Comparison of ENCODE assay signal across 1 cellular context in the genomic region with DNA sequence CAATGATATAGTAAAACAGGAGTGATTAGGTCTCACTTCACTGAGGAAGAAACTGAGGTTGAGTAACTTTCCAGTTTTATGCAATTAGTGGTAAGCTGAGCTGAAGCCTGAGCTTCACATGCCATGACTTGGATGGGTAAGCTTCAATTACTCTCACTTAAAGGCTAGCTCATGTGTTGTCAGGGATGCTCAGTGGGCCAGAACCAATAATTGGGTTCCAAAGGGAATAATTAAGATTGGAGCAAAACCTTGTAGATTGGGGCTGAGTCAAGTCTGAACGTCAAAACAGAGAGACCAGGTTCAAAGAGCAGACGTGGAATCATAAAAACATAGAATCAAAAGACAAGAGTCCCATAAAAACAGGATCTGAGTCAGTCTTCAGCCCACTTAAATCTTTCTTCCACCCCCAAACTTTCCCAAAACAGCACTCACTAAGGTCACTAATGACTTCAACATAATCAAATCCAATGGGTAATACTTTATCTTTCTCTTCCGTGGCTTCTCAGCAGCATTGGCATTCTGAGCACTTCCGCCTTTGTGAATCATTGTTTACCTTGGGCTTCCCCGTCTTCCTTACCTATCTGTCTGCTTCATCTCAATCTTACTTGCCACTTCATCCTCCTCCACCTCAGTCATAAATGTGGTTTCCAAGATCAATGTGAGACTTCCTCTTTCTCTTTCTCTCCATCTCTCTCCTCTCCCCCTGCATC.
TF ChIP-seq lines count a peak whose summit lies in the region.

No MANE protein-coding gene starts in this region.

TF ChIP-seq in K562, 482 proteins besides CTCF, POLR2A, EP300 and RAD21 (continued from another document and continues in another):
- TF ChIP-seq, protein P1, sequence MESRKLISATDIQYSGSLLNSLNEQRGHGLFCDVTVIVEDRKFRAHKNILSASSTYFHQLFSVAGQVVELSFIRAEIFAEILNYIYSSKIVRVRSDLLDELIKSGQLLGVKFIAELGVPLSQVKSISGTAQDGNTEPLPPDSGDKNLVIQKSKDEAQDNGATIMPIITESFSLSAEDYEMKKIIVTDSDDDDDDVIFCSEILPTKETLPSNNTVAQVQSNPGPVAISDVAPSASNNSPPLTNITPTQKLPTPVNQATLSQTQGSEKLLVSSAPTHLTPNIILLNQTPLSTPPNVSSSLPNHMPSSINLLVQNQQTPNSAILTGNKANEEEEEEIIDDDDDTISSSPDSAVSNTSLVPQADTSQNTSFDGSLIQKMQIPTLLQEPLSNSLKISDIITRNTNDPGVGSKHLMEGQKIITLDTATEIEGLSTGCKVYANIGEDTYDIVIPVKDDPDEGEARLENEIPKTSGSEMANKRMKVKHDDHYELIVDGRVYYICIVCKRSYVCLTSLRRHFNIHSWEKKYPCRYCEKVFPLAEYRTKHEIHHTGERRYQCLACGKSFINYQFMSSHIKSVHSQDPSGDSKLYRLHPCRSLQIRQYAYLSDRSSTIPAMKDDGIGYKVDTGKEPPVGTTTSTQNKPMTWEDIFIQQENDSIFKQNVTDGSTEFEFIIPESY (CRISPR knock-in tag; IDR thresholded peaks at IDR 0.05), result no peak
- TF ChIP-seq NBN (IDR thresholded peaks at IDR 0.05; ENCODE audit: low read depth), result peak; percentile 27; the same call in 1 of the 2 replicates
- peak; percentile 74; the same call in 1 of the 2 replicates for TF ChIP-seq CTBP1 (IDR thresholded peaks at IDR 0.05; ENCODE audit: borderline replicate concordance)
- TF ChIP-seq ZNF140 (CRISPR knock-in tag; IDR thresholded peaks at IDR 0.05), result no peak
- TF ChIP-seq PTTG1 (tag; IDR thresholded peaks at IDR 0.05; ENCODE audit: low read depth), result no peak
- TF ChIP-seq SMARCA5 (IDR thresholded peaks at IDR 0.05), result no peak
- no peak for TF ChIP-seq DACH1 (IDR thresholded peaks at IDR 0.05; ENCODE audit: partially characterized antibody)
- TF ChIP-seq, protein P2, sequence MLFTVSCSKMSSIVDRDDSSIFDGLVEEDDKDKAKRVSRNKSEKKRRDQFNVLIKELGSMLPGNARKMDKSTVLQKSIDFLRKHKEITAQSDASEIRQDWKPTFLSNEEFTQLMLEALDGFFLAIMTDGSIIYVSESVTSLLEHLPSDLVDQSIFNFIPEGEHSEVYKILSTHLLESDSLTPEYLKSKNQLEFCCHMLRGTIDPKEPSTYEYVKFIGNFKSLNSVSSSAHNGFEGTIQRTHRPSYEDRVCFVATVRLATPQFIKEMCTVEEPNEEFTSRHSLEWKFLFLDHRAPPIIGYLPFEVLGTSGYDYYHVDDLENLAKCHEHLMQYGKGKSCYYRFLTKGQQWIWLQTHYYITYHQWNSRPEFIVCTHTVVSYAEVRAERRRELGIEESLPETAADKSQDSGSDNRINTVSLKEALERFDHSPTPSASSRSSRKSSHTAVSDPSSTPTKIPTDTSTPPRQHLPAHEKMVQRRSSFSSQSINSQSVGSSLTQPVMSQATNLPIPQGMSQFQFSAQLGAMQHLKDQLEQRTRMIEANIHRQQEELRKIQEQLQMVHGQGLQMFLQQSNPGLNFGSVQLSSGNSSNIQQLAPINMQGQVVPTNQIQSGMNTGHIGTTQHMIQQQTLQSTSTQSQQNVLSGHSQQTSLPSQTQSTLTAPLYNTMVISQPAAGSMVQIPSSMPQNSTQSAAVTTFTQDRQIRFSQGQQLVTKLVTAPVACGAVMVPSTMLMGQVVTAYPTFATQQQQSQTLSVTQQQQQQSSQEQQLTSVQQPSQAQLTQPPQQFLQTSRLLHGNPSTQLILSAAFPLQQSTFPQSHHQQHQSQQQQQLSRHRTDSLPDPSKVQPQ (CRISPR knock-in tag; IDR thresholded peaks at IDR 0.05; ENCODE audit: borderline replicate concordance), result no peak
- TF ChIP-seq ZNF75A (CRISPR knock-in tag; IDR thresholded peaks at IDR 0.05), result no peak
- TF ChIP-seq MAFK (IDR thresholded peaks at IDR 0.05; ENCODE audit: low read length), result no peak
- no peak for TF ChIP-seq NCOA2 (IDR thresholded peaks at IDR 0.05; ENCODE audit: partially characterized antibody in 2 of 2)
- TF ChIP-seq CBX1 (IDR thresholded peaks at IDR 0.05; ENCODE audit: low read depth), result no peak
- TF ChIP-seq, protein P3, sequence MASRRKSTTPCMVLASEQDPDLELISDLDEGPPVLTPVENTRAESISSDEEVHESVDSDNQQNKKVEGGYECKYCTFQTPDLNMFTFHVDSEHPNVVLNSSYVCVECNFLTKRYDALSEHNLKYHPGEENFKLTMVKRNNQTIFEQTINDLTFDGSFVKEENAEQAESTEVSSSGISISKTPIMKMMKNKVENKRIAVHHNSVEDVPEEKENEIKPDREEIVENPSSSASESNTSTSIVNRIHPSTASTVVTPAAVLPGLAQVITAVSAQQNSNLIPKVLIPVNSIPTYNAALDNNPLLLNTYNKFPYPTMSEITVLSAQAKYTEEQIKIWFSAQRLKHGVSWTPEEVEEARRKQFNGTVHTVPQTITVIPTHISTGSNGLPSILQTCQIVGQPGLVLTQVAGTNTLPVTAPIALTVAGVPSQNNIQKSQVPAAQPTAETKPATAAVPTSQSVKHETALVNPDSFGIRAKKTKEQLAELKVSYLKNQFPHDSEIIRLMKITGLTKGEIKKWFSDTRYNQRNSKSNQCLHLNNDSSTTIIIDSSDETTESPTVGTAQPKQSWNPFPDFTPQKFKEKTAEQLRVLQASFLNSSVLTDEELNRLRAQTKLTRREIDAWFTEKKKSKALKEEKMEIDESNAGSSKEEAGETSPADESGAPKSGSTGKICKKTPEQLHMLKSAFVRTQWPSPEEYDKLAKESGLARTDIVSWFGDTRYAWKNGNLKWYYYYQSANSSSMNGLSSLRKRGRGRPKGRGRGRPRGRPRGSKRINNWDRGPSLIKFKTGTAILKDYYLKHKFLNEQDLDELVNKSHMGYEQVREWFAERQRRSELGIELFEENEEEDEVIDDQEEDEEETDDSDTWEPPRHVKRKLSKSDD (conservative IDR thresholded peaks at IDR 0.05; ENCODE audit: low read length), result no peak
- no peak for TF ChIP-seq CEBPB (tag; IDR thresholded peaks at IDR 0.05)
- no peak for TF ChIP-seq RBM14 (IDR thresholded peaks at IDR 0.05; ENCODE audit: borderline replicate concordance, insufficient read depth, low read depth, low read length)
- TF ChIP-seq SMARCA4 (IDR thresholded peaks at IDR 0.05), result peak; percentile 73
- no peak for TF ChIP-seq GATA2 (CRISPR knock-in tag; IDR thresholded peaks at IDR 0.05)
- TF ChIP-seq ZNF146 (CRISPR knock-in tag; IDR thresholded peaks at IDR 0.05; ENCODE audit: unreplicated experiment), result no peak
- TF ChIP-seq, protein P4, sequence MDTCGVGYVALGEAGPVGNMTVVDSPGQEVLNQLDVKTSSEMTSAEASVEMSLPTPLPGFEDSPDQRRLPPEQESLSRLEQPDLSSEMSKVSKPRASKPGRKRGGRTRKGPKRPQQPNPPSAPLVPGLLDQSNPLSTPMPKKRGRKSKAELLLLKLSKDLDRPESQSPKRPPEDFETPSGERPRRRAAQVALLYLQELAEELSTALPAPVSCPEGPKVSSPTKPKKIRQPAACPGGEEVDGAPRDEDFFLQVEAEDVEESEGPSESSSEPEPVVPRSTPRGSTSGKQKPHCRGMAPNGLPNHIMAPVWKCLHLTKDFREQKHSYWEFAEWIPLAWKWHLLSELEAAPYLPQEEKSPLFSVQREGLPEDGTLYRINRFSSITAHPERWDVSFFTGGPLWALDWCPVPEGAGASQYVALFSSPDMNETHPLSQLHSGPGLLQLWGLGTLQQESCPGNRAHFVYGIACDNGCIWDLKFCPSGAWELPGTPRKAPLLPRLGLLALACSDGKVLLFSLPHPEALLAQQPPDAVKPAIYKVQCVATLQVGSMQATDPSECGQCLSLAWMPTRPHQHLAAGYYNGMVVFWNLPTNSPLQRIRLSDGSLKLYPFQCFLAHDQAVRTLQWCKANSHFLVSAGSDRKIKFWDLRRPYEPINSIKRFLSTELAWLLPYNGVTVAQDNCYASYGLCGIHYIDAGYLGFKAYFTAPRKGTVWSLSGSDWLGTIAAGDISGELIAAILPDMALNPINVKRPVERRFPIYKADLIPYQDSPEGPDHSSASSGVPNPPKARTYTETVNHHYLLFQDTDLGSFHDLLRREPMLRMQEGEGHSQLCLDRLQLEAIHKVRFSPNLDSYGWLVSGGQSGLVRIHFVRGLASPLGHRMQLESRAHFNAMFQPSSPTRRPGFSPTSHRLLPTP (IDR thresholded peaks at IDR 0.05; ENCODE audit: borderline replicate concordance, extremely low read depth, insufficient read length), result no peak
- no peak for TF ChIP-seq ZNF212 (CRISPR knock-in tag; IDR thresholded peaks at IDR 0.05)
- no peak for TF ChIP-seq ZNF699 (CRISPR knock-in tag; IDR thresholded peaks at IDR 0.05; ENCODE audit: insufficient replicate concordance)
- TF ChIP-seq, protein P5, sequence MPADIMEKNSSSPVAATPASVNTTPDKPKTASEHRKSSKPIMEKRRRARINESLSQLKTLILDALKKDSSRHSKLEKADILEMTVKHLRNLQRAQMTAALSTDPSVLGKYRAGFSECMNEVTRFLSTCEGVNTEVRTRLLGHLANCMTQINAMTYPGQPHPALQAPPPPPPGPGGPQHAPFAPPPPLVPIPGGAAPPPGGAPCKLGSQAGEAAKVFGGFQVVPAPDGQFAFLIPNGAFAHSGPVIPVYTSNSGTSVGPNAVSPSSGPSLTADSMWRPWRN (IDR thresholded peaks at IDR 0.05; ENCODE audit: low read depth), result peak; percentile 86
- TF ChIP-seq MAZ (CRISPR knock-in tag; conservative IDR thresholded peaks at IDR 0.05 in 1 of 2, IDR thresholded peaks at IDR 0.05 in 1 of 2), result no peak
- TF ChIP-seq, protein P6, sequence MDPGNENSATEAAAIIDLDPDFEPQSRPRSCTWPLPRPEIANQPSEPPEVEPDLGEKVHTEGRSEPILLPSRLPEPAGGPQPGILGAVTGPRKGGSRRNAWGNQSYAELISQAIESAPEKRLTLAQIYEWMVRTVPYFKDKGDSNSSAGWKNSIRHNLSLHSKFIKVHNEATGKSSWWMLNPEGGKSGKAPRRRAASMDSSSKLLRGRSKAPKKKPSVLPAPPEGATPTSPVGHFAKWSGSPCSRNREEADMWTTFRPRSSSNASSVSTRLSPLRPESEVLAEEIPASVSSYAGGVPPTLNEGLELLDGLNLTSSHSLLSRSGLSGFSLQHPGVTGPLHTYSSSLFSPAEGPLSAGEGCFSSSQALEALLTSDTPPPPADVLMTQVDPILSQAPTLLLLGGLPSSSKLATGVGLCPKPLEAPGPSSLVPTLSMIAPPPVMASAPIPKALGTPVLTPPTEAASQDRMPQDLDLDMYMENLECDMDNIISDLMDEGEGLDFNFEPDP (CRISPR knock-in tag; IDR thresholded peaks at IDR 0.05), result no peak
- TF ChIP-seq, protein P7, sequence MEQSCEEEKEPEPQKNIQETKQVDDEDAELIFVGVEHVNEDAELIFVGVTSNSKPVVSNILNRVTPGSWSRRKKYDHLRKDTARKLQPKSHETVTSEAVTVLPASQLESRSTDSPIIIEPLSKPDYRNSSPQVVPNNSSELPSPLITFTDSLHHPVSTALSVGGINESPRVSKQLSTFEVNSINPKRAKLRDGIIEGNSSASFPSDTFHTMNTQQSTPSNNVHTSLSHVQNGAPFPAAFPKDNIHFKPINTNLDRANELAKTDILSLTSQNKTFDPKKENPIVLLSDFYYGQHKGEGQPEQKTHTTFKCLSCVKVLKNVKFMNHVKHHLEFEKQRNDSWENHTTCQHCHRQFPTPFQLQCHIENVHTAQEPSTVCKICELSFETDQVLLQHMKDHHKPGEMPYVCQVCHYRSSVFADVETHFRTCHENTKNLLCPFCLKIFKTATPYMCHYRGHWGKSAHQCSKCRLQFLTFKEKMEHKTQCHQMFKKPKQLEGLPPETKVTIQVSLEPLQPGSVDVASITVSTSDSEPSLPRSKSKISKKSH (CRISPR knock-in tag; IDR thresholded peaks at IDR 0.05), result no peak
- TF ChIP-seq SREBF2 (CRISPR knock-in tag; IDR thresholded peaks at IDR 0.05), result no peak
- TF ChIP-seq JUN (IDR thresholded peaks at IDR 0.05; ENCODE audit: borderline replicate concordance, low read depth, low read length), result 0 out of 2 replicates have a peak, but pooled peaks have one; percentile 30
- no peak for TF ChIP-seq JUN (CRISPR knock-in tag; IDR thresholded peaks at IDR 0.05; ENCODE audit: borderline replicate concordance)
- TF ChIP-seq ZEB2 (IDR thresholded peaks at IDR 0.05), result peak; percentile 84
- TF ChIP-seq CBX8 (IDR thresholded peaks at IDR 0.05; ENCODE audit: borderline replicate concordance, extremely low read depth, low read depth, low read length, poor library complexity, severe bottlenecking), result no peak
- TF ChIP-seq HDAC2 (IDR thresholded peaks at IDR 0.05), result peak; percentile 22; the same call in 1 of the 2 replicates
- no peak for TF ChIP-seq LCOR (CRISPR knock-in tag; IDR thresholded peaks at IDR 0.05)
- TF ChIP-seq BACH1 (tag; IDR thresholded peaks at IDR 0.05), result no peak
- no peak for TF ChIP-seq HMG20A (CRISPR knock-in tag; conservative IDR thresholded peaks at IDR 0.05)
- TF ChIP-seq FOXK1 (CRISPR knock-in tag; IDR thresholded peaks at IDR 0.05; ENCODE audit: borderline replicate concordance), result no peak
- no peak for TF ChIP-seq SRSF9 (IDR thresholded peaks at IDR 0.05; ENCODE audit: borderline replicate concordance, low read depth, low read length)
- no peak for TF ChIP-seq ZNF282 (CRISPR knock-in tag; IDR thresholded peaks at IDR 0.05)
- TF ChIP-seq FOXP1 (CRISPR knock-in tag; IDR thresholded peaks at IDR 0.05), result no peak
- TF ChIP-seq, protein P8, sequence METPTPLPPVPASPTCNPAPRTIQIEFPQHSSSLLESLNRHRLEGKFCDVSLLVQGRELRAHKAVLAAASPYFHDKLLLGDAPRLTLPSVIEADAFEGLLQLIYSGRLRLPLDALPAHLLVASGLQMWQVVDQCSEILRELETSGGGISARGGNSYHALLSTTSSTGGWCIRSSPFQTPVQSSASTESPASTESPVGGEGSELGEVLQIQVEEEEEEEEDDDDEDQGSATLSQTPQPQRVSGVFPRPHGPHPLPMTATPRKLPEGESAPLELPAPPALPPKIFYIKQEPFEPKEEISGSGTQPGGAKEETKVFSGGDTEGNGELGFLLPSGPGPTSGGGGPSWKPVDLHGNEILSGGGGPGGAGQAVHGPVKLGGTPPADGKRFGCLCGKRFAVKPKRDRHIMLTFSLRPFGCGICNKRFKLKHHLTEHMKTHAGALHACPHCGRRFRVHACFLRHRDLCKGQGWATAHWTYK (CRISPR knock-in tag; IDR thresholded peaks at IDR 0.05), result no peak
- TF ChIP-seq RFX1 (IDR thresholded peaks at IDR 0.05), result no peak
- TF ChIP-seq ZNF668 (CRISPR knock-in tag; IDR thresholded peaks at IDR 0.05), result no peak
